ENCODE assay signal across 8 cellular contexts in the genomic region with DNA sequence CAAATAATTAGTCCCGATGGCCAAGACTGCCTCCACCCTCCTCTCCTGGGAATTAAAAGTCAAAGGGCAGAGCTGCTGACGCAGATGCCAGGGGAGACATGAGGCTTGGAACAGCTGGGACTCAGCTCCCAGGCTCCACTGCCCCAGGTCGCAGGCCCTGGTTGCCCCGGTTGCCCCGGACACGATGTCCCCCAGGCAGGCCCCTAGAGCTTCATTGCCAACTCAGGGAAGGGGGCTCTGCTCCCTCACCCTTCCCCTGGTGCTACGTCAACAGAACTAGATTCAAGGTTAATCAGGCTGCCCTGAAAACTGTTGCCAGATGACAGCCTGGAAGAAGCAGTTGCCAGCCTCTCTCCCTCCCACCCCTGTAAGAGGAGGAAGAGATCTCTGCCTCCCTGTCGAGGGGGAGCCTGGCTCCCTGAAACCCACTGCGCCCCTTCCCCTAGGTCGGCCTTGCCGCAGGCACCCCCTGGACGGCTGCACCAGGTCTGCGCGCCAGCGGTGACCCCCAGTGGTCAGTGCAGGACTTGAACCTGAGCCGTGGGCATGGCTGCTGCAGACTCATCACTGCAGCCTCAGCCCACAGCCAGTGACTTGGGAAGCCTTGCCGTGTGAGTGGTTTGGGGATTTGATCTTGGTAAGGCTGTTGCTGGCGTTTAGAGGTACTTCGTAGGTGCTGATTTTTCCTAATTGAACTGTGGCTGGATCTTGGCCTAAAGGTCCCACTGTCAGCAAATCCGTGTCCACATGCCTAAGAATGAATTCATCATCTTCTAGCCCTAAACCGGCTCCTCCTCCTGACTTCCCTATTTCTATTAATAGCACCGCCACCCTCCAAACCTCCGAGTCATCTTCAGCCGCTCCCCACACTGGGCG.
DNase-seq lines count a peak whose midpoint lies in the region; ATAC-seq lines count a peak whose summit lies in the region.

No MANE protein-coding gene starts in this region.

- H3K4me3 Mint-ChIP-seq in activated CD4-positive, alpha-beta memory T cell treated with anti-CD3 and anti-CD28 coated beads, Interleukin-2, amount 10 ng/mL, durations not matched to agents 7 days and 5 days, result no peak overlapping the region
- H3K4me3 Mint-ChIP-seq in effector memory CD8-positive, alpha-beta T cell, result no peak overlapping the region
- H3K4me3 Mint-ChIP-seq in memory B cell, result peak overlapping the region; percentile 49

- peak; percentile 65 for DNase-seq in COR-L47 (lab: John Stamatoyannopoulos, UW)
- peak; percentile 49 for DNase-seq in NCI-H526 treated with DMSO at 0.1 percent for 48 hours (lab: John Stamatoyannopoulos, UW)
- DNase-seq in activated CD4-positive, alpha-beta memory T cell treated with anti-CD3 and anti-CD28 coated beads, Interleukin-2, amount 10 ng/mL, durations not matched to agents 7 days and 5 days, result peak; percentile 64
- DNase-seq in effector memory CD8-positive, alpha-beta T cell, result peak; percentile 41 to 58 (median 44)
- no peak for DNase-seq in memory B cell (ENCODE audit: low spot score in 2 of 2)
- DNase-seq in stimulated activated CD4-positive, alpha-beta T cell treated with anti-CD3 and anti-CD28 coated beads, TNF-alpha, amount 100 ng/mL, for 48 hours (ENCODE audit: low read depth in 3 of 3), result peak in 2 of 3 donors; percentile 25 to 38

- peak overlapping the region; percentile 35 for H3K27ac Mint-ChIP-seq in activated CD4-positive, alpha-beta memory T cell treated with anti-CD3 and anti-CD28 coated beads, Interleukin-2, amount 10 ng/mL, durations not matched to agents 7 days and 5 days
- peak overlapping the region; percentile 32 to 41 for H3K27ac Mint-ChIP-seq in effector memory CD8-positive, alpha-beta T cell
- H3K27ac Mint-ChIP-seq in memory B cell, result no peak overlapping the region

- H3K36me3 Mint-ChIP-seq in activated CD4-positive, alpha-beta memory T cell treated with anti-CD3 and anti-CD28 coated beads, Interleukin-2, amount 10 ng/mL, durations not matched to agents 7 days and 5 days (ENCODE audit: low read depth), result no peaks in the 10 kb centered on the region
- peaks cover 4% of the 10 kb centered on the region for H3K36me3 Mint-ChIP-seq in effector memory CD8-positive, alpha-beta T cell (ENCODE audit: insufficient read depth)
- no peaks in the 10 kb centered on the region for H3K36me3 Mint-ChIP-seq in memory B cell

- no peaks in the 10 kb centered on the region for H3K27me3 Mint-ChIP-seq in activated CD4-positive, alpha-beta memory T cell treated with anti-CD3 and anti-CD28 coated beads, Interleukin-2, amount 10 ng/mL, durations not matched to agents 7 days and 5 days
- H3K27me3 Mint-ChIP-seq in effector memory CD8-positive, alpha-beta T cell, result peaks cover 0 to 17% of the 10 kb centered on the region in 2 donors
- H3K27me3 Mint-ChIP-seq in memory B cell, result peaks cover 3% of the 10 kb centered on the region

- CTCF ChIA-PET in activated CD4-positive, alpha-beta memory T cell treated with anti-CD3 and anti-CD28 coated beads, Interleukin-2, amount 10 ng/mL, durations not matched to agents 7 days and 5 days (lab: Charles Lee), result interaction anchor here (0.7 to 12.6 kb wide), 16 partner anchors 9 to 408 kb away, joined by 3 to 189 read pairs (median 4); a partner anchor contains a TSS

- peak; percentile 46 for ATAC-seq in HG02610 (IDR thresholded peaks at IDR 0.05; ENCODE audit: unreplicated experiment)
- ATAC-seq in effector memory CD8-positive, alpha-beta T cell (replicated peaks), result peak; percentile 91
- peak; percentile 91 for ATAC-seq in memory B cell (ENCODE audit: low read depth)
- no peak for ATAC-seq in GM19328 (IDR thresholded peaks at IDR 0.05; ENCODE audit: unreplicated experiment)

- POLR2A ChIA-PET in activated CD4-positive, alpha-beta memory T cell treated with anti-CD3 and anti-CD28 coated beads, Interleukin-2, amount 10 ng/mL, durations not matched to agents 7 days and 5 days (lab: Charles Lee), result interaction anchor here (0.9 to 20.3 kb wide), 6 partner anchors 14 to 98 kb away, joined by 3 to 457 read pairs (median 5); a partner anchor contains a TSS

- H3K4me1 Mint-ChIP-seq in activated CD4-positive, alpha-beta memory T cell treated with anti-CD3 and anti-CD28 coated beads, Interleukin-2, amount 10 ng/mL, durations not matched to agents 7 days and 5 days, result peaks cover 44% of the 10 kb centered on the region
- H3K4me1 Mint-ChIP-seq in effector memory CD8-positive, alpha-beta T cell (ENCODE audit: low read depth in 2 of 2), result peaks cover 13 to 27% of the 10 kb centered on the region in 2 donors
- peaks cover 10% of the 10 kb centered on the region for H3K4me1 Mint-ChIP-seq in memory B cell

- H3K9me3 Mint-ChIP-seq in activated CD4-positive, alpha-beta memory T cell treated with anti-CD3 and anti-CD28 coated beads, Interleukin-2, amount 10 ng/mL, durations not matched to agents 7 days and 5 days, result no peaks in the 10 kb centered on the region
- no peaks in the 10 kb centered on the region for H3K9me3 Mint-ChIP-seq in effector memory CD8-positive, alpha-beta T cell
- no peaks in the 10 kb centered on the region for H3K9me3 Mint-ChIP-seq in memory B cell

Comparison
In these comparisons a context has a peak if more than half of its experiments do, and no peak if none do; other contexts are left out.
1. DNase-seq: peak in COR-L47 (single experiment), NCI-H526 treated with DMSO at 0.1 percent for 48 hours (single experiment), activated CD4-positive, alpha-beta memory T cell treated with anti-CD3 and anti-CD28 coated beads, Interleukin-2, amount 10 ng/mL, durations not matched to agents 7 days and 5 days (single experiment), effector memory CD8-positive, alpha-beta T cell (3 of 3) and stimulated activated CD4-positive, alpha-beta T cell treated with anti-CD3 and anti-CD28 coated beads, TNF-alpha, amount 100 ng/mL, for 48 hours (2 of 3); none in memory B cell (0 of 2).